Comparison of ENCODE assay signal across 1 cellular context in the genomic region with DNA sequence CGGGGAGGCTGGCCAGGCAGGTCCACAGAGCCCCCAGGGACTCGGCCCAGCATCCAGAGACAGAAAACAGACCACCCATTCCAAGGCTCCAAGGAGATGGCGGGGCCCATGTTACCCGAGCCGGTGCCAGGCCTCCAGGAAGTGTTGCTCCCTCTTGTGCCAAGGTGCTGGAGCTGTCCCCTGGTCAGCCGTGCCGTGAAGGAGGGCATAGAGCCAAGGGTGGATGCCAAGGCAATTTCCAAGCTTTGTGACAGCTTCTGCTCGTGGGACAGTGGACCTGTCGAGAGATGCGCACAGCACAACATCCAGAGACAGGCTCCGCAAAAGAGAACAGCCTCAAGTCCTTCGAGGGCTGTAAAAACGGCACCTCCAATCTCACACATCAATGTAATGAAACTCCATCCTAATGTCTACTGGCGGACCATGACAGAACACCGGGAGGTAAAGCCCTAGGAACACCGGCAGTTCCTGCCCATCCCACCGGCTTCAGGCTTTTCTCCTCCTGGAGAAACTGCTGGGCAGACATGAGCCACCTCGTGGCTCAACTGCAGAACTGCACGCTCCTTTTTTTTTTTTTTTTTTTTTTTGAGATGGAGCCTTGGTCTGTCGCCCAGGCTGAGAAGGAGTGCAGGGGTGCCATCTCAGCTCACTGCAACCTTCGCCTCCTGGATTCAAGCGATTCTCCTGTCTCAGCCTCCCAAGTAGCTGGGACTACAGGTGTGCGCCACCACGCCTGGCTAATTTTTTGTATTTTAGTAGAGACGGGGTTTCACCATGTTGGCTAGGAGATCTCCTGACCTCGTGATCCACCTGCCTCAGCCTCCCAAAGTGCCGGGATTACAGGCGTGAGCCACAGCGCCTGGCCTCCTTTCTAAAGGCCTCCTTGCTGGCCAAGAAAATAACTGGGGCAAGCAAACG.
TF ChIP-seq lines count a peak whose summit lies in the region.

No MANE protein-coding gene starts in this region.

TF ChIP-seq in HepG2, 621 proteins besides CTCF, POLR2A, EP300 and RAD21 (continued from another document and continues in another):
- no peak for TF ChIP-seq ZSCAN5A (CRISPR knock-in tag; IDR thresholded peaks at IDR 0.05; ENCODE audit: borderline replicate concordance)
- no peak for TF ChIP-seq MED8 (CRISPR knock-in tag; IDR thresholded peaks at IDR 0.05; ENCODE audit: insufficient replicate concordance)
- peak; percentile 55; the same call in 1 of the 2 replicates for TF ChIP-seq U2AF2 (IDR thresholded peaks at IDR 0.05; ENCODE audit: low read depth, low read length)
- no peak for TF ChIP-seq ZFP82 (CRISPR knock-in tag; IDR thresholded peaks at IDR 0.05; ENCODE audit: borderline replicate concordance)
- TF ChIP-seq ZNF713 (CRISPR knock-in tag; IDR thresholded peaks at IDR 0.05) = no peak
- TF ChIP-seq ZNF20 (CRISPR knock-in tag; IDR thresholded peaks at IDR 0.05) = no peak
- TF ChIP-seq RNF2 (conservative IDR thresholded peaks at IDR 0.05; ENCODE audit: low read depth) = no peak
- no peak; the same call in 1 of the 2 replicates for TF ChIP-seq RARG (CRISPR knock-in tag; IDR thresholded peaks at IDR 0.05; ENCODE audit: low read depth)
- no peak for TF ChIP-seq ATF1 (CRISPR knock-in tag; IDR thresholded peaks at IDR 0.05)
- TF ChIP-seq CCDC6 (CRISPR knock-in tag; IDR thresholded peaks at IDR 0.05) = no peak
- TF ChIP-seq, protein P1, sequence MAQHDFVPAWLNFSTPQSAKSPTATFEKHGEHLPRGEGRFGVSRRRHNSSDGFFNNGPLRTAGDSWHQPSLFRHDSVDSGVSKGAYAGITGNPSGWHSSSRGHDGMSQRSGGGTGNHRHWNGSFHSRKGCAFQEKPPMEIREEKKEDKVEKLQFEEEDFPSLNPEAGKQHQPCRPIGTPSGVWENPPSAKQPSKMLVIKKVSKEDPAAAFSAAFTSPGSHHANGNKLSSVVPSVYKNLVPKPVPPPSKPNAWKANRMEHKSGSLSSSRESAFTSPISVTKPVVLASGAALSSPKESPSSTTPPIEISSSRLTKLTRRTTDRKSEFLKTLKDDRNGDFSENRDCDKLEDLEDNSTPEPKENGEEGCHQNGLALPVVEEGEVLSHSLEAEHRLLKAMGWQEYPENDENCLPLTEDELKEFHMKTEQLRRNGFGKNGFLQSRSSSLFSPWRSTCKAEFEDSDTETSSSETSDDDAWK (CRISPR knock-in tag; IDR thresholded peaks at IDR 0.05) = no peak
- TF ChIP-seq MYPOP (CRISPR knock-in tag; IDR thresholded peaks at IDR 0.05) = no peak
- TF ChIP-seq, protein P2, sequence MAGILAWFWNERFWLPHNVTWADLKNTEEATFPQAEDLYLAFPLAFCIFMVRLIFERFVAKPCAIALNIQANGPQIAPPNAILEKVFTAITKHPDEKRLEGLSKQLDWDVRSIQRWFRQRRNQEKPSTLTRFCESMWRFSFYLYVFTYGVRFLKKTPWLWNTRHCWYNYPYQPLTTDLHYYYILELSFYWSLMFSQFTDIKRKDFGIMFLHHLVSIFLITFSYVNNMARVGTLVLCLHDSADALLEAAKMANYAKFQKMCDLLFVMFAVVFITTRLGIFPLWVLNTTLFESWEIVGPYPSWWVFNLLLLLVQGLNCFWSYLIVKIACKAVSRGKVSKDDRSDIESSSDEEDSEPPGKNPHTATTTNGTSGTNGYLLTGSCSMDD (CRISPR knock-in tag; IDR thresholded peaks at IDR 0.05) = no peak
- no peak for TF ChIP-seq MTA3 (CRISPR knock-in tag; IDR thresholded peaks at IDR 0.05)
- no peak for TF ChIP-seq TOPORS (CRISPR knock-in tag; IDR thresholded peaks at IDR 0.05)
- no peak for TF ChIP-seq ELF1 (CRISPR knock-in tag; IDR thresholded peaks at IDR 0.05)
- TF ChIP-seq, protein P3, sequence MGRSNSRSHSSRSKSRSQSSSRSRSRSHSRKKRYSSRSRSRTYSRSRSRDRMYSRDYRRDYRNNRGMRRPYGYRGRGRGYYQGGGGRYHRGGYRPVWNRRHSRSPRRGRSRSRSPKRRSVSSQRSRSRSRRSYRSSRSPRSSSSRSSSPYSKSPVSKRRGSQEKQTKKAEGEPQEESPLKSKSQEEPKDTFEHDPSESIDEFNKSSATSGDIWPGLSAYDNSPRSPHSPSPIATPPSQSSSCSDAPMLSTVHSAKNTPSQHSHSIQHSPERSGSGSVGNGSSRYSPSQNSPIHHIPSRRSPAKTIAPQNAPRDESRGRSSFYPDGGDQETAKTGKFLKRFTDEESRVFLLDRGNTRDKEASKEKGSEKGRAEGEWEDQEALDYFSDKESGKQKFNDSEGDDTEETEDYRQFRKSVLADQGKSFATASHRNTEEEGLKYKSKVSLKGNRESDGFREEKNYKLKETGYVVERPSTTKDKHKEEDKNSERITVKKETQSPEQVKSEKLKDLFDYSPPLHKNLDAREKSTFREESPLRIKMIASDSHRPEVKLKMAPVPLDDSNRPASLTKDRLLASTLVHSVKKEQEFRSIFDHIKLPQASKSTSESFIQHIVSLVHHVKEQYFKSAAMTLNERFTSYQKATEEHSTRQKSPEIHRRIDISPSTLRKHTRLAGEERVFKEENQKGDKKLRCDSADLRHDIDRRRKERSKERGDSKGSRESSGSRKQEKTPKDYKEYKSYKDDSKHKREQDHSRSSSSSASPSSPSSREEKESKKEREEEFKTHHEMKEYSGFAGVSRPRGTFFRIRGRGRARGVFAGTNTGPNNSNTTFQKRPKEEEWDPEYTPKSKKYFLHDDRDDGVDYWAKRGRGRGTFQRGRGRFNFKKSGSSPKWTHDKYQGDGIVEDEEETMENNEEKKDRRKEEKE (IDR thresholded peaks at IDR 0.05) = no peak
- no peak for TF ChIP-seq ZFP36L1 (CRISPR knock-in tag; IDR thresholded peaks at IDR 0.05)
- 0 out of 2 replicates have a peak, but pooled peaks have one; percentile 42 for TF ChIP-seq ZSCAN31 (CRISPR knock-in tag; IDR thresholded peaks at IDR 0.05; ENCODE audit: low read depth)
- TF ChIP-seq, protein P4, sequence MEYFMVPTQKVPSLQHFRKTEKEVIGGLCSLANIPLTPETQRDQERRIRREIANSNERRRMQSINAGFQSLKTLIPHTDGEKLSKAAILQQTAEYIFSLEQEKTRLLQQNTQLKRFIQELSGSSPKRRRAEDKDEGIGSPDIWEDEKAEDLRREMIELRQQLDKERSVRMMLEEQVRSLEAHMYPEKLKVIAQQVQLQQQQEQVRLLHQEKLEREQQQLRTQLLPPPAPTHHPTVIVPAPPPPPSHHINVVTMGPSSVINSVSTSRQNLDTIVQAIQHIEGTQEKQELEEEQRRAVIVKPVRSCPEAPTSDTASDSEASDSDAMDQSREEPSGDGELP (IDR thresholded peaks at IDR 0.05; ENCODE audit: borderline replicate concordance, low read depth) = no peak
- no peak for TF ChIP-seq ZNF343 (CRISPR knock-in tag; IDR thresholded peaks at IDR 0.05)
- TF ChIP-seq, protein P5, sequence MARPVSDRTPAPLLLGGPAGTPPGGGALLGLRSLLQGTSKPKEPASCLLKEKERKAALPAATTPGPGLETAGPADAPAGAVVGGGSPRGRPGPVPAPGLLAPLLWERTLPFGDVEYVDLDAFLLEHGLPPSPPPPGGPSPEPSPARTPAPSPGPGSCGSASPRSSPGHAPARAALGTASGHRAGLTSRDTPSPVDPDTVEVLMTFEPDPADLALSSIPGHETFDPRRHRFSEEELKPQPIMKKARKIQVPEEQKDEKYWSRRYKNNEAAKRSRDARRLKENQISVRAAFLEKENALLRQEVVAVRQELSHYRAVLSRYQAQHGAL (CRISPR knock-in tag; IDR thresholded peaks at IDR 0.05; ENCODE audit: not compliant biosample characterization) = no peak
- peak; percentile 53; the same call in 1 of the 2 replicates for TF ChIP-seq HDAC1 (CRISPR knock-in tag; IDR thresholded peaks at IDR 0.05)
- TF ChIP-seq, protein P6, sequence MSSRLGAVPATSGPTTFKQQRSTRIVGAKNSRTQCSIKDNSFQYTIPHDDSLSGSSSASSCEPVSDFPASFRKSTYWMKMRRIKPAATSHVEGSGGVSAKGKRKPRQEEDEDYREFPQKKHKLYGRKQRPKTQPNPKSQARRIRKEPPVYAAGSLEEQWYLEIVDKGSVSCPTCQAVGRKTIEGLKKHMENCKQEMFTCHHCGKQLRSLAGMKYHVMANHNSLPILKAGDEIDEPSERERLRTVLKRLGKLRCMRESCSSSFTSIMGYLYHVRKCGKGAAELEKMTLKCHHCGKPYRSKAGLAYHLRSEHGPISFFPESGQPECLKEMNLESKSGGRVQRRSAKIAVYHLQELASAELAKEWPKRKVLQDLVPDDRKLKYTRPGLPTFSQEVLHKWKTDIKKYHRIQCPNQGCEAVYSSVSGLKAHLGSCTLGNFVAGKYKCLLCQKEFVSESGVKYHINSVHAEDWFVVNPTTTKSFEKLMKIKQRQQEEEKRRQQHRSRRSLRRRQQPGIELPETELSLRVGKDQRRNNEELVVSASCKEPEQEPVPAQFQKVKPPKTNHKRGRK (CRISPR knock-in tag; IDR thresholded peaks at IDR 0.05) = no peak
- no peak for TF ChIP-seq HNF4G (IDR thresholded peaks at IDR 0.05; ENCODE audit: borderline replicate concordance, low read depth, low read length)
- TF ChIP-seq HNF4G (CRISPR knock-in tag; IDR thresholded peaks at IDR 0.05; ENCODE audit: borderline replicate concordance, low read depth) = 0 out of 2 replicates have a peak, but pooled peaks have one; percentile 17
- no peak for TF ChIP-seq POLR2AphosphoS2 (IDR thresholded peaks at IDR 0.05; ENCODE audit: low read depth, low read length)
- TF ChIP-seq IKZF1 (IDR thresholded peaks at IDR 0.05) = no peak
- no peak for TF ChIP-seq ZNF660 (CRISPR knock-in tag; IDR thresholded peaks at IDR 0.05; ENCODE audit: borderline replicate concordance, low read depth)
- TF ChIP-seq AKNA (CRISPR knock-in tag; IDR thresholded peaks at IDR 0.05; ENCODE audit: borderline replicate concordance) = no peak
- no peak for TF ChIP-seq ZBTB46 (CRISPR knock-in tag; IDR thresholded peaks at IDR 0.05; ENCODE audit: borderline replicate concordance)
